Comparison of ENCODE assay signal across 24 cellular contexts in genomic region chr14:20516921-20517320, GRCh38. TPM values are rescaled to one million over a fixed set of nuclear protein-coding genes. Genes with fewer than 3 reads are reported as not detected.
DNase-seq lines count a peak whose midpoint lies in the region; ATAC-seq, FAIRE-seq and TF ChIP-seq lines count a peak whose summit lies in the region.
"Had no signal": no experiment of that assay in that cellular context is flagged by ENCODE, and none has a peak within 500 bp of the region (broad histone marks: within the 10 kb centered on the region; RNA-seq: fewer than 3 reads in every experiment).

No MANE protein-coding gene starts in this region.

- POLR2A ChIA-PET in AG04450 (lab: Yijun Ruan, JAX), result interaction anchor here (1.2 kb wide), 1 partner anchor 47 kb away, joined by 4 read pairs; the partner anchor contains the start of gene PNP
- POLR2A ChIA-PET in CD4-positive, alpha-beta memory T cell (lab: Charles Lee; ENCODE audit: partially characterized antibody), result no interaction called here

- peaks cover 5% of the 10 kb centered on the region for H3K4me1 ChIP-seq in keratinocyte (ENCODE audit: control insufficient read depth, extremely low read depth, insufficient read depth, low read length)
- H3K4me1 ChIP-seq in CD4-positive, alpha-beta memory T cell (ENCODE audit: insufficient read depth, low read length), result no peaks in the 10 kb centered on the region
- H3K4me1 ChIP-seq: colonic mucosa, stomach had no signal

- no peaks in the 10 kb centered on the region for H3K9me1 ChIP-seq in keratinocyte (ENCODE audit: control insufficient read depth, extremely low read depth, insufficient read depth, low read length)

- H2AFZ ChIP-seq in keratinocyte (ENCODE audit: control insufficient read depth, low read length), result peak overlapping the region; percentile 84

- no peaks in the 10 kb centered on the region for H3K9me3 Mint-ChIP-seq in endothelial cell (ENCODE audit: unreplicated experiment)
- peaks cover 0 to 2% (median 0%) of the 10 kb centered on the region in 8 donors for H3K9me3 Mint-ChIP-seq in CD4-positive, alpha-beta memory T cell
- H3K9me3 Mint-ChIP-seq: CD8-positive, alpha-beta T cell had no signal

- TF ChIP-seq CTCF in AG04450 (IDR thresholded peaks at IDR 0.05; ENCODE audit: low read depth, low read length) (no peak), endothelial cell (IDR thresholded peaks at IDR 0.05; ENCODE audit: unreplicated experiment) (no peak), keratinocyte (optimal IDR thresholded peaks at IDR 0.05 in 1 of 3, IDR thresholded peaks at IDR 0.05 in 1 of 3, conservative IDR thresholded peaks at IDR 0.05 in 1 of 3; ENCODE audit: extremely low read depth in 1 of 3, insufficient read depth in 2 of 3, low read length in 3 of 3) (no peak), GM10266 (IDR thresholded peaks at IDR 0.05; ENCODE audit: control insufficient read depth, insufficient read depth, low read depth, missing control alignments) (no peak)

- no peaks in the 10 kb centered on the region; the same call in 1 of the 2 replicates for H3K9me3 ChIP-seq in AG04450 (ENCODE audit: control insufficient read depth, insufficient read depth, low read length)
- no peaks in the 10 kb centered on the region for H3K9me3 ChIP-seq in keratinocyte (ENCODE audit: control insufficient read depth, low read depth, low read length)
- no peaks in the 10 kb centered on the region for H3K9me3 ChIP-seq in CD4-positive, alpha-beta memory T cell (ENCODE audit: control insufficient read depth in 1 of 2, low read length in 2 of 2)
- H3K9me3 ChIP-seq: colonic mucosa had no signal

- H3K9ac ChIP-seq in keratinocyte (ENCODE audit: control insufficient read depth, extremely low read depth, insufficient read depth, low read length), result no peak overlapping the region

- intact Hi-C loops in CD4-positive, alpha-beta memory T cell (cut with micrococcal nuclease), result no loop called here

- dilution Hi-C loops in keratinocyte (cut with MboI; ENCODE audit: extremely low pct_ligation_motif_present, low sequenced_read_pairs), result no loop called here

- no peak overlapping the region for H3K4me3 Mint-ChIP-seq in endothelial cell (ENCODE audit: unreplicated experiment)
- H3K4me3 Mint-ChIP-seq in CD4-positive, alpha-beta memory T cell, result no peak overlapping the region
- H3K4me3 Mint-ChIP-seq: CD8-positive, alpha-beta T cell had no signal

- no peaks in the 10 kb centered on the region for H3K27me3 ChIP-seq in AG04450 (ENCODE audit: control insufficient read depth, insufficient read depth, low read length)
- no peaks in the 10 kb centered on the region for H3K27me3 ChIP-seq in keratinocyte (ENCODE audit: control insufficient read depth, extremely low read depth, insufficient read depth, low read length)
- no peaks in the 10 kb centered on the region for H3K27me3 ChIP-seq in CD4-positive, alpha-beta memory T cell (ENCODE audit: insufficient read depth, low read length)
- H3K27me3 ChIP-seq: colonic mucosa, stomach had no signal

- CTCF ChIA-PET in AG04450 (lab: Charles Lee), result interaction anchor here (2.7 kb wide), 1 partner anchor 14 kb away, joined by 14 read pairs; no protein-coding TSS in a partner anchor
- CTCF ChIA-PET in CD4-positive, alpha-beta memory T cell (lab: Charles Lee; ENCODE audit: partially characterized antibody), result interaction anchor here (1.4 kb wide), 1 partner anchor 14 kb away, joined by 8 read pairs; no protein-coding TSS in a partner anchor

- H3K27ac Mint-ChIP-seq in endothelial cell (ENCODE audit: unreplicated experiment), result peak overlapping the region; percentile 78
- H3K27ac Mint-ChIP-seq in CD4-positive, alpha-beta memory T cell, result no peak overlapping the region
- H3K27ac Mint-ChIP-seq: CD8-positive, alpha-beta T cell had no signal

- H3K36me3 Mint-ChIP-seq in endothelial cell (ENCODE audit: low read depth, unreplicated experiment), result no peaks in the 10 kb centered on the region
- H3K36me3 Mint-ChIP-seq in CD4-positive, alpha-beta memory T cell, result no peaks in the 10 kb centered on the region
- H3K36me3 Mint-ChIP-seq: CD8-positive, alpha-beta T cell had no signal

- H3K79me2 ChIP-seq in keratinocyte (ENCODE audit: control insufficient read depth, insufficient read depth, low read length), result no peaks in the 10 kb centered on the region

- no peak for FAIRE-seq in keratinocyte (lab: Jason Lieb, UNC)
- FAIRE-seq: A204.1 had no signal

- DNase-seq in AG04450 (ENCODE audit: low read depth, low spot score), result peak; percentile 54
- peak; percentile 67 for DNase-seq in LHCN-M2 (ENCODE audit: low read depth)
- no peak for DNase-seq in endothelial cell (ENCODE audit: low spot score)
- DNase-seq in keratinocyte (ENCODE audit: low read depth, low spot score), result no peak
- no peak for DNase-seq in CD4-positive, alpha-beta memory T cell
- DNase-seq in GM10266 (ENCODE audit: extremely low spot score), result no peak
- DNase-seq: activated CD4-positive, alpha-beta T cell treated with anti-CD3 and anti-CD28 coated beads for 1 hour; activated effector memory CD4-positive, alpha-beta T cell treated with Interleukin-2 at 50 U/mL for 16 hours; CD8-positive, alpha-beta T cell; colonic mucosa; hippocampal formation; NCI-H187; NCI-H510A treated with DMSO at 0.1 percent for 48 hours; retina; stomach; T1000 had no signal

- H3K36me3 ChIP-seq in keratinocyte (ENCODE audit: control insufficient read depth in 2 of 2, extremely low read depth in 1 of 2, insufficient read depth in 2 of 2, low read length in 2 of 2), result no peaks in the 10 kb centered on the region
- no peaks in the 10 kb centered on the region for H3K36me3 ChIP-seq in CD4-positive, alpha-beta memory T cell (ENCODE audit: insufficient read depth, low read length)
- H3K36me3 ChIP-seq: colonic mucosa, stomach had no signal

- no peak for ATAC-seq in GM21367 (IDR thresholded peaks at IDR 0.05; ENCODE audit: unreplicated experiment)
- no peak for ATAC-seq in GM18861 (IDR thresholded peaks at IDR 0.05; ENCODE audit: unreplicated experiment)
- ATAC-seq: CD8-positive, alpha-beta T cell had no signal

- peaks cover 2% of the 10 kb centered on the region for H3K27me3 Mint-ChIP-seq in endothelial cell (ENCODE audit: unreplicated experiment)
- H3K27me3 Mint-ChIP-seq in CD4-positive, alpha-beta memory T cell, result peaks cover 0 to 1% of the 10 kb centered on the region in 2 donors

- H3K4me1 Mint-ChIP-seq in endothelial cell (ENCODE audit: unreplicated experiment), result peaks cover 21% of the 10 kb centered on the region
- H3K4me1 Mint-ChIP-seq in CD4-positive, alpha-beta memory T cell, result peaks cover 0 to 1% (median 0%) of the 10 kb centered on the region in 4 donors

- H3K27ac ChIP-seq in AG04450 (ENCODE audit: low read depth, low read length) (peak overlapping the region; percentile 96), keratinocyte (ENCODE audit: control insufficient read depth, insufficient read depth, low read length) (no peak overlapping the region)
- no peak overlapping the region for H3K27ac ChIP-seq in CD4-positive, alpha-beta memory T cell (ENCODE audit: low read depth, low read length)
- H3K27ac ChIP-seq: colonic mucosa, stomach had no signal

- H3K4me3 ChIP-seq in AG04450 (ENCODE audit: low read depth, low read length) (no peak overlapping the region), keratinocyte (ENCODE audit: control insufficient read depth in 2 of 3, extremely low read depth in 1 of 3, insufficient read depth in 2 of 3, low read depth in 1 of 3, low read length in 3 of 3) (no peak overlapping the region)
- H3K4me3 ChIP-seq in CD4-positive, alpha-beta memory T cell (ENCODE audit: low read length in 2 of 2), result no peak overlapping the region
- H3K4me3 ChIP-seq: colonic mucosa, stomach had no signal

- no peak overlapping the region for H3K4me2 ChIP-seq in keratinocyte (ENCODE audit: control insufficient read depth, extremely low read depth, insufficient read depth, low read depth, low read length)

- H4K20me1 ChIP-seq in keratinocyte (ENCODE audit: control insufficient read depth, extremely low read depth, insufficient read depth, low read length), result no peaks in the 10 kb centered on the region

RNA-seq across cellular contexts. Expression of gene RNASE10, which starts 11.6 kb away (rescaled TPM):
- polyA plus RNA-seq in AG04450 (2011; rRNA removed) (not detected in 2 replicates), keratinocyte (not detected in 3 replicates)
- polyA minus RNA-seq in AG04450 (2011; rRNA and poly(A)+ RNA removed), result not detected in 2 replicates
- total RNA-seq in LHCN-M2 (2014; rRNA removed) (not detected in 2 replicates), endothelial cell (ENCODE audit: unreplicated experiment) (10.7 TPM)
- 0.06 TPM for polyA plus RNA-seq in LHCN-M2 (2012)
- not detected for polyA plus RNA-seq in keratinocyte (2011; ENCODE audit: low read depth)
- polyA plus RNA-seq in keratinocyte (2011; cell fraction: cytosol; rRNA removed), result not detected in 2 replicates
- polyA plus RNA-seq in keratinocyte (2011; cell fraction: nucleus; rRNA removed), result not detected in 2 replicates
- 0.18 TPM in 1 of 2 replicates, not detected in the other for polyA plus RNA-seq in keratinocyte (2012; ENCODE audit: low replicate concordance)
- polyA minus RNA-seq in keratinocyte, result not detected in 3 replicates
- polyA minus RNA-seq in keratinocyte (2011; cell fraction: cytosol; rRNA and poly(A)+ RNA removed), result not detected
- not detected in 2 replicates for polyA minus RNA-seq in keratinocyte (2011; cell fraction: nucleus; rRNA and poly(A)+ RNA removed)
- total RNA-seq in CD4-positive, alpha-beta memory T cell, result 1 to 10 TPM; 1.2 to 1.4 TPM
- polyA plus RNA-seq in CD4-positive, alpha-beta memory T cell, result not detected
- total RNA-seq: kidney epithelial cell, mesenteric fat pad, SK-MEL-5, stomach had no signal
- polyA plus RNA-seq: neural cell, stomach had no signal

RNA-seq across cellular contexts. Expression of gene RNASE9, which starts 43.9 kb away (rescaled TPM):
- polyA plus RNA-seq in AG04450 (2011; rRNA removed) (not detected in 2 replicates), keratinocyte (not detected in 3 replicates)
- not detected in 2 replicates for polyA minus RNA-seq in AG04450 (2011; rRNA and poly(A)+ RNA removed)
- total RNA-seq in LHCN-M2 (2014; rRNA removed) (not detected in 2 replicates), endothelial cell (ENCODE audit: unreplicated experiment) (not detected)
- not detected for polyA plus RNA-seq in LHCN-M2 (2012)
- not detected for polyA plus RNA-seq in keratinocyte (2011; ENCODE audit: low read depth)
- polyA plus RNA-seq in keratinocyte (2011; cell fraction: cytosol; rRNA removed), result not detected in 2 replicates
- not detected in 2 replicates for polyA plus RNA-seq in keratinocyte (2011; cell fraction: nucleus; rRNA removed)
- not detected in 2 replicates for polyA plus RNA-seq in keratinocyte (2012; ENCODE audit: low replicate concordance)
- polyA minus RNA-seq in keratinocyte, result not detected in 3 replicates
- not detected for polyA minus RNA-seq in keratinocyte (2011; cell fraction: cytosol; rRNA and poly(A)+ RNA removed)
- not detected in 2 replicates for polyA minus RNA-seq in keratinocyte (2011; cell fraction: nucleus; rRNA and poly(A)+ RNA removed)
- total RNA-seq in CD4-positive, alpha-beta memory T cell, result not detected
- polyA plus RNA-seq in CD4-positive, alpha-beta memory T cell, result not detected
- total RNA-seq: CD8-positive, alpha-beta T cell; colonic mucosa; kidney epithelial cell; mesenteric fat pad; SK-MEL-5; stomach; ureter had no signal
- polyA plus RNA-seq: neural cell, stomach had no signal

RNA-seq across cellular contexts. Expression of gene PNP, which starts 47.7 kb away (rescaled TPM):
- polyA plus RNA-seq in AG04450 (2011; rRNA removed) (23.1 and 25.3 TPM in 2 replicates), keratinocyte (227 to 325 TPM (median 243 TPM) in 3 replicates)
- 17.3 and 25.6 TPM in 2 replicates for polyA minus RNA-seq in AG04450 (2011; rRNA and poly(A)+ RNA removed)
- total RNA-seq in LHCN-M2 (2014; rRNA removed) (54.0 and 54.8 TPM in 2 replicates), endothelial cell (ENCODE audit: unreplicated experiment) (322 TPM)
- polyA plus RNA-seq in LHCN-M2 (2012), result 27.2 TPM
- 141 TPM for polyA plus RNA-seq in keratinocyte (2011; ENCODE audit: low read depth)
- polyA plus RNA-seq in keratinocyte (2011; cell fraction: cytosol; rRNA removed), result 155 and 222 TPM in 2 replicates
- 235 and 335 TPM in 2 replicates for polyA plus RNA-seq in keratinocyte (2011; cell fraction: nucleus; rRNA removed)
- 131 and 182 TPM in 2 replicates for polyA plus RNA-seq in keratinocyte (2012; ENCODE audit: low replicate concordance)
- polyA minus RNA-seq in keratinocyte, result 94.9 to 155 TPM (median 144 TPM) in 3 replicates
- 130 TPM for polyA minus RNA-seq in keratinocyte (2011; cell fraction: cytosol; rRNA and poly(A)+ RNA removed)
- polyA minus RNA-seq in keratinocyte (2011; cell fraction: nucleus; rRNA and poly(A)+ RNA removed), result 82.4 and 109 TPM in 2 replicates
- 100 to 1,000 TPM; 106 to 108 TPM for total RNA-seq in CD4-positive, alpha-beta memory T cell
- polyA plus RNA-seq in CD4-positive, alpha-beta memory T cell, result 100 to 1,000 TPM in 1 of 2 donors, 10 to 100 TPM in 1; 53.8 to 101 TPM

RNA-seq across cellular contexts. Expression of gene PIP4P1, which starts 55.7 kb away (rescaled TPM):
- polyA plus RNA-seq in AG04450 (2011; rRNA removed) (24.5 and 29.9 TPM in 2 replicates), keratinocyte (34.4 to 37.5 TPM (median 35.6 TPM) in 3 replicates)
- polyA minus RNA-seq in AG04450 (2011; rRNA and poly(A)+ RNA removed), result 38.4 and 45.8 TPM in 2 replicates
- total RNA-seq in LHCN-M2 (2014; rRNA removed) (18.1 and 24.6 TPM in 2 replicates), endothelial cell (ENCODE audit: unreplicated experiment) (36.8 TPM)
- polyA plus RNA-seq in LHCN-M2 (2012), result 21.9 TPM
- 6.4 TPM for polyA plus RNA-seq in keratinocyte (2011; ENCODE audit: low read depth)
- 20.7 and 21.3 TPM in 2 replicates for polyA plus RNA-seq in keratinocyte (2011; cell fraction: cytosol; rRNA removed)
- 54.0 and 78.6 TPM in 2 replicates for polyA plus RNA-seq in keratinocyte (2011; cell fraction: nucleus; rRNA removed)
- polyA plus RNA-seq in keratinocyte (2012; ENCODE audit: low replicate concordance), result 20.7 and 53.9 TPM in 2 replicates
- 21.7 to 49.1 TPM (median 24.5 TPM) in 3 replicates for polyA minus RNA-seq in keratinocyte
- 13.2 TPM for polyA minus RNA-seq in keratinocyte (2011; cell fraction: cytosol; rRNA and poly(A)+ RNA removed)
- 8.8 and 17.1 TPM in 2 replicates for polyA minus RNA-seq in keratinocyte (2011; cell fraction: nucleus; rRNA and poly(A)+ RNA removed)
- 10 to 100 TPM; 77.8 to 78.1 TPM for total RNA-seq in CD4-positive, alpha-beta memory T cell
- polyA plus RNA-seq in CD4-positive, alpha-beta memory T cell, result 10 to 100 TPM; 32.4 to 44.3 TPM

Comparison
In these comparisons a context has a peak if more than half of its experiments do, and no peak if none do; other contexts are left out.
1. DNase-seq: peak in AG04450 (single experiment) and LHCN-M2 (single experiment); none in endothelial cell (single experiment), keratinocyte (single experiment), CD4-positive, alpha-beta memory T cell (0 of 5) and GM10266 (single experiment).